8 cellular contexts compared by ENCODE assay signal in the genomic region with DNA sequence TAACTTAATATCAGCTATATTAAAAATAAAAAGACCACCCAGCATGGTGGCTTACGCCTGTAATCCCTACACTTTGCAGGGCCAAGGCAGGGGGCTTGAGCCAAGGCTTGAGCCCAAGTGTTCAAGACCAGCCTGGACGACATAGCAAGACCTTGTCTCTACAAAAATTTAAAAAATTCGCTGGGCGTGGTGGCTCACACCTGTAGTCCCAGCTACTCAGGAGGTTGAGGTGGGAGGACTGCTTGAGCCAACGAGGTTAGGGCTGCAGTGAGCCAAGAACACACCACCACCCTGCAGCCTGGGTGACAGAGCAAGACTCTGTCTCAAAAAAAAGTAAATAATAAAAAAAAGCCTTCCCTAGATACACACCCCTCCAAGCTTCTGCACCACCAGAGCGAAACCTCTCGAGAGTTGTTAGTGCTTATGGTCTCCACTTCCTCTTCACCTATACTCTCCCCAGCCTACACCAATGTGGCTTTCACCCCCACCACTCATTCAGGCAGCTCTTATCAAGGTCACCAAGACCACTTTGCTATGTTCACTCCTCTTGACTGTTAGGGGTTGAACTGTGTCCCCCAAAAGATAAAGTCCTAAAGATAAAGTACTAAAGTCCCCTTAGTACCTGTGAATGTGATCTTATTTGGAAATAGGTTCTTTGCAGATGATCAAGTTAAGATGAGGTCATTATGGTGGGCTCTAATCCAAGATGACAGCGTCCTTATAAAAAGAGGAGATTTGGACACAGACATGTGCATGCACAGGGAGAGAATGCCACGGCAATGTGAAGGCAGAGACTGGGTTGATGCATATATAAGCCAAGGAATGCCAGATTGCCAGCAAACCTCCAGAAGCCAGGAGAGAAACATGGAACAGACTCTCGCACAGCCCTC.
DNase-seq lines count a peak whose midpoint lies in the region; ATAC-seq and TF ChIP-seq lines count a peak whose summit lies in the region.

No MANE protein-coding gene starts in this region.

- H3K4me2 ChIP-seq in parathyroid adenoma (ENCODE audit: low read length), result no peak overlapping the region

- H3K27ac ChIP-seq in parathyroid adenoma, result peak overlapping the region; percentile 83

- H3K79me2 ChIP-seq in parathyroid adenoma, result no peaks in the 10 kb centered on the region

- no peak overlapping the region for H3K9ac ChIP-seq in parathyroid adenoma

- ATAC-seq in GM21526 (IDR thresholded peaks at IDR 0.05; ENCODE audit: low FRiP score, unreplicated experiment), result no peak

- H3K4me1 ChIP-seq in parathyroid adenoma, result peaks cover 9% of the 10 kb centered on the region

- TF ChIP-seq CTCF in parathyroid adenoma (IDR thresholded peaks at IDR 0.05), result no peak

- in situ Hi-C loops in KBM-7 (cut with MboI; ENCODE audit: low pct_unique_long_range_greater_than_20kb, low sequenced_read_pairs), result no loop called here

- peak; percentile 65 for DNase-seq in EL
- peak; percentile 53 for DNase-seq in KBM-7
- DNase-seq in dedifferentiated amniotic fluid mesenchymal stem cell (ENCODE audit: extremely low spot score), result peak; percentile 42
- no peak for DNase-seq in NCI-H1105 (lab: John Stamatoyannopoulos, UW)
- DNase-seq in NCI-H82 (lab: John Stamatoyannopoulos, UW), result no peak
- DNase-seq in HEK293T (ENCODE audit: extremely low spot score), result no peak

- H3K4me3 ChIP-seq in parathyroid adenoma (ENCODE audit: low read depth, low read length), result no peak overlapping the region

- H3K27me3 ChIP-seq in parathyroid adenoma (ENCODE audit: control insufficient read depth, insufficient read depth, low read length), result no peaks in the 10 kb centered on the region

- H3K9me3 ChIP-seq in parathyroid adenoma (ENCODE audit: control insufficient read depth, low read length), result no peaks in the 10 kb centered on the region

- no peaks in the 10 kb centered on the region for H3K36me3 ChIP-seq in parathyroid adenoma (ENCODE audit: control insufficient read depth, insufficient read depth, low read length)

- CTCF ChIA-PET in HEK293T (lab: Yijun Ruan, JAX), result interaction anchor here (1.7 to 2.2 kb wide), 3 partner anchors 12 to 20 kb away, joined by 5 to 11 read pairs (median 10); no protein-coding TSS in a partner anchor

- POLR2A ChIA-PET in HEK293T (lab: Yijun Ruan, JAX), result interaction anchor here (1.5 to 2.1 kb wide), 4 partner anchors 20 to 98 kb away, joined by 5 to 15 read pairs (median 8); a partner anchor contains a TSS

- H2AFZ ChIP-seq in parathyroid adenoma, result no peak overlapping the region

TF ChIP-seq in HEK293T, 16 proteins besides CTCF, POLR2A, EP300 and RAD21:
- no peak for TF ChIP-seq ARNT (IDR thresholded peaks at IDR 0.05)
- TF ChIP-seq SP1 (IDR thresholded peaks at IDR 0.05), result no peak
- TF ChIP-seq, protein P1, sequence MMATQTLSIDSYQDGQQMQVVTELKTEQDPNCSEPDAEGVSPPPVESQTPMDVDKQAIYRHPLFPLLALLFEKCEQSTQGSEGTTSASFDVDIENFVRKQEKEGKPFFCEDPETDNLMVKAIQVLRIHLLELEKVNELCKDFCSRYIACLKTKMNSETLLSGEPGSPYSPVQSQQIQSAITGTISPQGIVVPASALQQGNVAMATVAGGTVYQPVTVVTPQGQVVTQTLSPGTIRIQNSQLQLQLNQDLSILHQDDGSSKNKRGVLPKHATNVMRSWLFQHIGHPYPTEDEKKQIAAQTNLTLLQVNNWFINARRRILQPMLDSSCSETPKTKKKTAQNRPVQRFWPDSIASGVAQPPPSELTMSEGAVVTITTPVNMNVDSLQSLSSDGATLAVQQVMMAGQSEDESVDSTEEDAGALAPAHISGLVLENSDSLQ (IDR thresholded peaks at IDR 0.05), result no peak
- no peak for TF ChIP-seq L3MBTL2 (conservative IDR thresholded peaks at IDR 0.05)
- TF ChIP-seq SUZ12 (IDR thresholded peaks at IDR 0.05), result no peak
- TF ChIP-seq CTBP1 (IDR thresholded peaks at IDR 0.05; ENCODE audit: borderline replicate concordance), result no peak

Comparison
In these comparisons a context has a peak if more than half of its experiments do, and no peak if none do; other contexts are left out.
1. DNase-seq: peak in EL (single experiment), KBM-7 (single experiment) and dedifferentiated amniotic fluid mesenchymal stem cell (single experiment); none in NCI-H1105 (single experiment), NCI-H82 (single experiment) and HEK293T (single experiment).